In genomic region chr3:191727338-191727737, GRCh38 we compare ENCODE assay signal across 1 cellular context.
TF ChIP-seq lines count a peak whose summit lies in the region.

No MANE protein-coding gene starts in this region.

TF ChIP-seq in HepG2, 621 proteins besides CTCF, POLR2A, EP300 and RAD21 (continued from another document and continues in another):
- peak; percentile 75 for TF ChIP-seq BCL6 (CRISPR knock-in tag; IDR thresholded peaks at IDR 0.05)
- no peak for TF ChIP-seq BRF2 (CRISPR knock-in tag; IDR thresholded peaks at IDR 0.05)
- no peak for TF ChIP-seq TEAD3 (CRISPR knock-in tag; optimal IDR thresholded peaks at IDR 0.05; ENCODE audit: borderline replicate concordance)
- peak; percentile 81 for TF ChIP-seq ISL2 (CRISPR knock-in tag; IDR thresholded peaks at IDR 0.05)
- no peak for TF ChIP-seq TRIM24 (CRISPR knock-in tag; IDR thresholded peaks at IDR 0.05)
- no peak for TF ChIP-seq ZNF576 (CRISPR knock-in tag; IDR thresholded peaks at IDR 0.05)
- no peak for TF ChIP-seq ZFP62 (CRISPR knock-in tag; IDR thresholded peaks at IDR 0.05)
- no peak for TF ChIP-seq ELF3 (CRISPR knock-in tag; IDR thresholded peaks at IDR 0.05)
- no peak for TF ChIP-seq GATA4 (IDR thresholded peaks at IDR 0.05; ENCODE audit: borderline replicate concordance, low read depth)
- peak; percentile 62; the same call in 1 of the 2 replicates for TF ChIP-seq CEBPB (IDR thresholded peaks at IDR 0.05; ENCODE audit: borderline replicate concordance, low read depth, low read length)
- TF ChIP-seq HNF4G (IDR thresholded peaks at IDR 0.05; ENCODE audit: borderline replicate concordance, low read depth, low read length) = peak; percentile 66
- no peak for TF ChIP-seq HNF4G (CRISPR knock-in tag; IDR thresholded peaks at IDR 0.05; ENCODE audit: borderline replicate concordance, low read depth)
- TF ChIP-seq NCOA2 (CRISPR knock-in tag; IDR thresholded peaks at IDR 0.05) = peak; percentile 72
- no peak for TF ChIP-seq MEIS1 (CRISPR knock-in tag; IDR thresholded peaks at IDR 0.05; ENCODE audit: borderline replicate concordance)
- TF ChIP-seq MATR3 (CRISPR knock-in tag; IDR thresholded peaks at IDR 0.05) = no peak
- TF ChIP-seq THAP11 (CRISPR knock-in tag; IDR thresholded peaks at IDR 0.05) = no peak
- no peak for TF ChIP-seq DR1 (CRISPR knock-in tag; IDR thresholded peaks at IDR 0.05)
- no peak for TF ChIP-seq ZFYVE20 (CRISPR knock-in tag; IDR thresholded peaks at IDR 0.05; ENCODE audit: borderline replicate concordance, low read depth)
- TF ChIP-seq RBFOX2 (IDR thresholded peaks at IDR 0.05; ENCODE audit: low read depth, low read length) = no peak
- 0 out of 2 replicates have a peak, but pooled peaks have one; percentile 20 for TF ChIP-seq ZNF331 (CRISPR knock-in tag; IDR thresholded peaks at IDR 0.05)
- no peak for TF ChIP-seq MAFK (conservative IDR thresholded peaks at IDR 0.05 in 1 of 2, IDR thresholded peaks at IDR 0.05 in 1 of 2; ENCODE audit: low read length in 2 of 2)
- TF ChIP-seq ETS1 (CRISPR knock-in tag; IDR thresholded peaks at IDR 0.05) = no peak
- no peak for TF ChIP-seq KDM1A (CRISPR knock-in tag; IDR thresholded peaks at IDR 0.05)
- TF ChIP-seq NCOR1 (IDR thresholded peaks at IDR 0.05; ENCODE audit: borderline replicate concordance, low read length) = peak; percentile 74; the same call in 1 of the 2 replicates
- TF ChIP-seq HOXA5 (CRISPR knock-in tag; IDR thresholded peaks at IDR 0.05) = no peak
- TF ChIP-seq FUBP1 (CRISPR knock-in tag; IDR thresholded peaks at IDR 0.05; ENCODE audit: borderline replicate concordance) = no peak
- TF ChIP-seq HDAC2 (CRISPR knock-in tag; IDR thresholded peaks at IDR 0.05) = peak; percentile 48; the same call in 1 of the 2 replicates
- no peak for TF ChIP-seq ZNF574 (CRISPR knock-in tag; IDR thresholded peaks at IDR 0.05)
- no peak for TF ChIP-seq NCOA1 (CRISPR knock-in tag; IDR thresholded peaks at IDR 0.05)
- 0 out of 2 replicates have a peak, but pooled peaks have one; percentile 33 for TF ChIP-seq HMG20A (CRISPR knock-in tag; IDR thresholded peaks at IDR 0.05; ENCODE audit: borderline replicate concordance)
- peak; percentile 48; the same call in 1 of the 2 replicates for TF ChIP-seq PPARG (CRISPR knock-in tag; conservative IDR thresholded peaks at IDR 0.05)
- TF ChIP-seq KDM2A (CRISPR knock-in tag; IDR thresholded peaks at IDR 0.05; ENCODE audit: borderline replicate concordance, low read depth) = no peak
- TF ChIP-seq ZNF280D (CRISPR knock-in tag; IDR thresholded peaks at IDR 0.05) = no peak
- no peak for TF ChIP-seq SNRNP70 (IDR thresholded peaks at IDR 0.05; ENCODE audit: low read depth, low read length)
- TF ChIP-seq FOXC1 (CRISPR knock-in tag; IDR thresholded peaks at IDR 0.05; ENCODE audit: borderline replicate concordance) = no peak
- TF ChIP-seq RXRB (CRISPR knock-in tag; IDR thresholded peaks at IDR 0.05; ENCODE audit: borderline replicate concordance) = peak; percentile 36; the same call in 1 of the 2 replicates
- TF ChIP-seq CEBPG (CRISPR knock-in tag; IDR thresholded peaks at IDR 0.05) = peak; percentile 91
- peak; percentile 31; the same call in 1 of the 2 replicates for TF ChIP-seq FOXP4 (CRISPR knock-in tag; IDR thresholded peaks at IDR 0.05)
- no peak for TF ChIP-seq ZNF773 (CRISPR knock-in tag; IDR thresholded peaks at IDR 0.05; ENCODE audit: borderline replicate concordance)
- no peak for TF ChIP-seq SOX6 (IDR thresholded peaks at IDR 0.05)
- peak; percentile 69; the same call in 1 of the 2 replicates for TF ChIP-seq SOX6 (CRISPR knock-in tag; IDR thresholded peaks at IDR 0.05)
- no peak for TF ChIP-seq MED13 (CRISPR knock-in tag; IDR thresholded peaks at IDR 0.05)
- TF ChIP-seq RCOR2 (CRISPR knock-in tag; IDR thresholded peaks at IDR 0.05) = peak; percentile 54; the same call in 1 of the 2 replicates
- peak; percentile 38; the same call in 1 of the 2 replicates for TF ChIP-seq ATF2 (CRISPR knock-in tag; IDR thresholded peaks at IDR 0.05)
- no peak for TF ChIP-seq KDM6A (CRISPR knock-in tag; IDR thresholded peaks at IDR 0.05; ENCODE audit: low read depth)
- no peak for TF ChIP-seq RNF2 (conservative IDR thresholded peaks at IDR 0.05; ENCODE audit: low read depth)
- TF ChIP-seq HNF1A (IDR thresholded peaks at IDR 0.05; ENCODE audit: low read depth) = peak; percentile 72
- no peak; the same call in 1 of the 2 replicates for TF ChIP-seq HNF1A (CRISPR knock-in tag; IDR thresholded peaks at IDR 0.05; ENCODE audit: borderline replicate concordance)
- peak; percentile 41; the same call in 1 of the 2 replicates for TF ChIP-seq CREM (IDR thresholded peaks at IDR 0.05)
- no peak for TF ChIP-seq CREM (CRISPR knock-in tag; IDR thresholded peaks at IDR 0.05)
- no peak for TF ChIP-seq ZNF296 (CRISPR knock-in tag; conservative IDR thresholded peaks at IDR 0.05)
